In the genomic region with DNA sequence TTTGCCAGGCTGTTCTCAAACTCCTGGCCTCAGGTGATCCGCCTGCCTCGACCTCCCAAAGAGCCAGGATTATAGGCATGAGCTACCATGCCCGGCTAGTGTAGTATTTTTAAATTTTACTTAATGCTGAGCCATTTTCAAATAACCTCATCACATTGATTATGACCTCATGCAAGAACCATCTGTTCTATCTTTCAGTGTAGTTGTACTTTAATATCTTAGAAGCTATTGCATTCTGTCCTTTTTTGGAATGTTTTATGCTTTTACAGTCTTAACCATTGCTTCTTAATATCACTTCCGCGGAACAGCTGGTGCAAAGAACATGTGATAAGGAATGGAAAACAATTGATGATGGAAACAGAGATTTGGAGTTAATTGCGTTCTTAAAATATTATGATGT, we compare ENCODE assay signal across 1 cellular context.
TF ChIP-seq lines count a peak whose summit lies in the region.

No MANE protein-coding gene starts in this region.

TF ChIP-seq in HEK293, 187 proteins besides CTCF, POLR2A, EP300 and RAD21:
- TF ChIP-seq, protein P1, sequence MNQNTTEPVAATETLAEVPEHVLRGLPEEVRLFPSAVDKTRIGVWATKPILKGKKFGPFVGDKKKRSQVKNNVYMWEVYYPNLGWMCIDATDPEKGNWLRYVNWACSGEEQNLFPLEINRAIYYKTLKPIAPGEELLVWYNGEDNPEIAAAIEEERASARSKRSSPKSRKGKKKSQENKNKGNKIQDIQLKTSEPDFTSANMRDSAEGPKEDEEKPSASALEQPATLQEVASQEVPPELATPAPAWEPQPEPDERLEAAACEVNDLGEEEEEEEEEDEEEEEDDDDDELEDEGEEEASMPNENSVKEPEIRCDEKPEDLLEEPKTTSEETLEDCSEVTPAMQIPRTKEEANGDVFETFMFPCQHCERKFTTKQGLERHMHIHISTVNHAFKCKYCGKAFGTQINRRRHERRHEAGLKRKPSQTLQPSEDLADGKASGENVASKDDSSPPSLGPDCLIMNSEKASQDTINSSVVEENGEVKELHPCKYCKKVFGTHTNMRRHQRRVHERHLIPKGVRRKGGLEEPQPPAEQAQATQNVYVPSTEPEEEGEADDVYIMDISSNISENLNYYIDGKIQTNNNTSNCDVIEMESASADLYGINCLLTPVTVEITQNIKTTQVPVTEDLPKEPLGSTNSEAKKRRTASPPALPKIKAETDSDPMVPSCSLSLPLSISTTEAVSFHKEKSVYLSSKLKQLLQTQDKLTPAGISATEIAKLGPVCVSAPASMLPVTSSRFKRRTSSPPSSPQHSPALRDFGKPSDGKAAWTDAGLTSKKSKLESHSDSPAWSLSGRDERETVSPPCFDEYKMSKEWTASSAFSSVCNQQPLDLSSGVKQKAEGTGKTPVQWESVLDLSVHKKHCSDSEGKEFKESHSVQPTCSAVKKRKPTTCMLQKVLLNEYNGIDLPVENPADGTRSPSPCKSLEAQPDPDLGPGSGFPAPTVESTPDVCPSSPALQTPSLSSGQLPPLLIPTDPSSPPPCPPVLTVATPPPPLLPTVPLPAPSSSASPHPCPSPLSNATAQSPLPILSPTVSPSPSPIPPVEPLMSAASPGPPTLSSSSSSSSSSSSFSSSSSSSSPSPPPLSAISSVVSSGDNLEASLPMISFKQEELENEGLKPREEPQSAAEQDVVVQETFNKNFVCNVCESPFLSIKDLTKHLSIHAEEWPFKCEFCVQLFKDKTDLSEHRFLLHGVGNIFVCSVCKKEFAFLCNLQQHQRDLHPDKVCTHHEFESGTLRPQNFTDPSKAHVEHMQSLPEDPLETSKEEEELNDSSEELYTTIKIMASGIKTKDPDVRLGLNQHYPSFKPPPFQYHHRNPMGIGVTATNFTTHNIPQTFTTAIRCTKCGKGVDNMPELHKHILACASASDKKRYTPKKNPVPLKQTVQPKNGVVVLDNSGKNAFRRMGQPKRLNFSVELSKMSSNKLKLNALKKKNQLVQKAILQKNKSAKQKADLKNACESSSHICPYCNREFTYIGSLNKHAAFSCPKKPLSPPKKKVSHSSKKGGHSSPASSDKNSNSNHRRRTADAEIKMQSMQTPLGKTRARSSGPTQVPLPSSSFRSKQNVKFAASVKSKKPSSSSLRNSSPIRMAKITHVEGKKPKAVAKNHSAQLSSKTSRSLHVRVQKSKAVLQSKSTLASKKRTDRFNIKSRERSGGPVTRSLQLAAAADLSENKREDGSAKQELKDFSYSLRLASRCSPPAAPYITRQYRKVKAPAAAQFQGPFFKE (tag by site-specific recombination; IDR thresholded peaks at IDR 0.05; ENCODE audit: borderline replicate concordance), result no peak
- TF ChIP-seq, protein P2, sequence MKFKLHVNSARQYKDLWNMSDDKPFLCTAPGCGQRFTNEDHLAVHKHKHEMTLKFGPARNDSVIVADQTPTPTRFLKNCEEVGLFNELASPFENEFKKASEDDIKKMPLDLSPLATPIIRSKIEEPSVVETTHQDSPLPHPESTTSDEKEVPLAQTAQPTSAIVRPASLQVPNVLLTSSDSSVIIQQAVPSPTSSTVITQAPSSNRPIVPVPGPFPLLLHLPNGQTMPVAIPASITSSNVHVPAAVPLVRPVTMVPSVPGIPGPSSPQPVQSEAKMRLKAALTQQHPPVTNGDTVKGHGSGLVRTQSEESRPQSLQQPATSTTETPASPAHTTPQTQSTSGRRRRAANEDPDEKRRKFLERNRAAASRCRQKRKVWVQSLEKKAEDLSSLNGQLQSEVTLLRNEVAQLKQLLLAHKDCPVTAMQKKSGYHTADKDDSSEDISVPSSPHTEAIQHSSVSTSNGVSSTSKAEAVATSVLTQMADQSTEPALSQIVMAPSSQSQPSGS (tag by site-specific recombination; IDR thresholded peaks at IDR 0.05; ENCODE audit: low read depth), result 0 out of 2 replicates have a peak, but pooled peaks have one; percentile 31
